11 cellular contexts compared by ENCODE assay signal in the genomic region with DNA sequence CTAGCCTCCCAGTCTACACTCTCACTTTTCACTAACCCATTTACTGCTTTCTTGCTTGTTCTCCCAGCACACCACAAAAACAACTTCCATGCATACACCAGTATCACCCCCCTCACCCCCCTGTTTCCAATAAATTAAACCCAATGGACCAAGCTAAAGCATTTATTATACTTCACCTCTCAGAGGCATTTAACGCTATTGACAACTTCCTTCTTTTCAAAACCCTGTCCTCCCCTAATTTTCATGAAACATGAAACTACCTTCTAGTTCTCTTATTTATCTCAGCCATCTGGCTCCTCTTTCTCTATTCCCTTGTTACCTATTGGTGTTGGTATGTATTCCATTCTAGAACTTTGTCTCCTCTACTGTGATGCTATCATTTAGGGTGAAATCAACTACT. TPM values are rescaled to one million over a fixed set of nuclear protein-coding genes. Genes with fewer than 3 reads are reported as not detected.
DNase-seq lines count a peak whose midpoint lies in the region; ATAC-seq, FAIRE-seq and TF ChIP-seq lines count a peak whose summit lies in the region.
"Had no signal": no experiment of that assay in that cellular context is flagged by ENCODE, and none has a peak within 500 bp of the region (broad histone marks: within the 10 kb centered on the region; RNA-seq: fewer than 3 reads in every experiment).

No MANE protein-coding gene starts in this region.

- CTCF ChIA-PET in H1 (lab: Charles Lee; ENCODE audit: partially characterized antibody), result interaction anchor here (0.6 to 1.5 kb wide), 3 partner anchors 25 to 1260 kb away, joined by 3 read pairs; no protein-coding TSS in a partner anchor

- H3K18ac ChIP-seq in H1 (ENCODE audit: extremely low read depth, low read length), result no peak overlapping the region

- H3K79me1 ChIP-seq in H1 (ENCODE audit: low read depth, low read length), result no peaks in the 10 kb centered on the region

- TF ChIP-seq RAD21 in H1 (IDR thresholded peaks at IDR 0.05 in 1 of 2, conservative IDR thresholded peaks at IDR 0.05 in 1 of 2; ENCODE audit: low read depth in 2 of 2, low read length in 2 of 2), result no peak

- H3K9me3 ChIP-seq in H1 (ENCODE audit: insufficient read depth in 2 of 2, low read depth in 1 of 2, low read length in 1 of 2), result no peaks in the 10 kb centered on the region

- H2AFZ ChIP-seq in H1 (ENCODE audit: low read length), result 0 out of 2 replicates have a peak overlapping the region, but pooled peaks have one; percentile 23

- H3K14ac ChIP-seq in H1 (ENCODE audit: insufficient read length), result no peak overlapping the region

- POLR2A ChIA-PET in H1 (lab: Charles Lee; ENCODE audit: partially characterized antibody), result no interaction called here

- H2AK5ac ChIP-seq in H1 (ENCODE audit: low read depth, low read length), result no peak overlapping the region

- no peaks in the 10 kb centered on the region for H3K79me2 ChIP-seq in H1 (ENCODE audit: control insufficient read depth in 1 of 2, insufficient read depth in 2 of 2, low read length in 2 of 2)

- no peaks in the 10 kb centered on the region for H4K20me1 ChIP-seq in H1 (replicated peaks in 1 of 2; ENCODE audit: control insufficient read depth in 1 of 2, insufficient read depth in 2 of 2, low read length in 2 of 2)

- TF ChIP-seq CTCF in H1 (IDR thresholded peaks at IDR 0.05; ENCODE audit: control extremely low read depth in 1 of 3, insufficient read depth in 1 of 3, low read depth in 1 of 3, low read length in 3 of 3), result no peak

- H3K4me2 ChIP-seq in H1 (ENCODE audit: insufficient read depth in 1 of 2, low read depth in 2 of 2, low read length in 2 of 2), result no peak overlapping the region

- no peak overlapping the region for H3K23ac ChIP-seq in H1 (ENCODE audit: insufficient read length)

- no peak for TF ChIP-seq POLR2A in H1 (IDR thresholded peaks at IDR 0.05; ENCODE audit: control extremely low read depth in 1 of 2, low read depth in 2 of 2, low read length in 2 of 2)

- H3K4ac ChIP-seq in H1 (replicated peaks; ENCODE audit: insufficient read length, low read depth, low read length), result no peak overlapping the region

- H2BK20ac ChIP-seq in H1 (ENCODE audit: low read length), result no peak overlapping the region

- H3K4me1 ChIP-seq in H1 (replicated peaks in 1 of 4; ENCODE audit: control insufficient read depth in 3 of 4, insufficient read depth in 4 of 4, low read length in 3 of 4), result 0 out of 7 replicates have a peak, but pooled peaks cover 0 to 3% (median 0%) of the 10 kb centered on the region in 4 experiments

- no peak overlapping the region for H3K4me3 ChIP-seq in H1 (ENCODE audit: extremely low read depth in 1 of 4, insufficient read depth in 2 of 4, low read depth in 3 of 4, low read length in 4 of 4)
- H3K4me3 ChIP-seq: lung had no signal

- H2BK5ac ChIP-seq in H1 (ENCODE audit: low read depth, low read length), result no peak overlapping the region

- peak; percentile 74 for FAIRE-seq in GM18507 (lab: Jason Lieb, UNC)
- no peak for FAIRE-seq in H1 (lab: Jason Lieb, UNC)

- H3K9ac ChIP-seq in H1 (replicated peaks in 1 of 4; ENCODE audit: extremely low read depth in 1 of 4, low read depth in 3 of 4, low read length in 3 of 4), result no peak overlapping the region

- H3K27ac ChIP-seq in H1 (ENCODE audit: low read depth, low read length), result no peak overlapping the region

- no peak overlapping the region for H2BK15ac ChIP-seq in H1 (ENCODE audit: low read length)

- TF ChIP-seq EP300 in H1 (IDR thresholded peaks at IDR 0.05; ENCODE audit: borderline replicate concordance in 1 of 2, low read depth in 2 of 2, low read length in 2 of 2), result no peak

- H4K8ac ChIP-seq in H1 (ENCODE audit: extremely low read depth, insufficient read depth, low read length), result no peak overlapping the region

- H3K27me3 ChIP-seq in H1 (replicated peaks in 1 of 4; ENCODE audit: control insufficient read depth in 3 of 4, extremely low read depth in 1 of 4, insufficient read depth in 3 of 4, low read length in 3 of 4), result no peaks in the 10 kb centered on the region

- no peak overlapping the region for H2BK12ac ChIP-seq in H1 (ENCODE audit: low read depth, low read length)

- H3K36me3 ChIP-seq in H1 (ENCODE audit: control insufficient read depth in 2 of 4, insufficient read depth in 4 of 4, low read length in 3 of 4), result no peaks in the 10 kb centered on the region

- H3K23me2 ChIP-seq in H1 (ENCODE audit: low read depth, low read length), result no peaks in the 10 kb centered on the region

- H4K91ac ChIP-seq in H1 (replicated peaks; ENCODE audit: insufficient read length, low read length), result no peak overlapping the region

- H4K5ac ChIP-seq in H1 (ENCODE audit: insufficient read length, low read depth, low read length), result no peak overlapping the region

- ATAC-seq in GM21528 (IDR thresholded peaks at IDR 0.05; ENCODE audit: low FRiP score, unreplicated experiment), result peak; percentile 43

- no peak overlapping the region for H2BK120ac ChIP-seq in H1 (replicated peaks; ENCODE audit: low read depth, low read length)

- WGBS in H1 (ENCODE audit: extremely low coverage in 1 of 2, insufficient coverage in 1 of 2, insufficient read length in 1 of 2, insufficient replicate concordance in 2 of 2, low coverage in 1 of 2, low lambda C conversion rate in 2 of 2, missing lambda C conversion rate in 1 of 2), 2 experiments, result 63% methylated on average over 1 of the region's 1 CpG; no CpG with 5 or more reads in 1 of the 2 experiments

- H3K56ac ChIP-seq in H1 (replicated peaks; ENCODE audit: insufficient read length, low read depth, low read length), result no peak overlapping the region

- no peak for DNase-seq in GM18507 (ENCODE audit: extremely low spot score, insufficient read length, low read depth)
- peak; percentile 86 for DNase-seq in NCI-H2171 treated with DMSO at 0.1 percent for 48 hours (lab: John Stamatoyannopoulos, UW)
- DNase-seq in H1 (ENCODE audit: low read depth in 1 of 2, low spot score in 2 of 2), result no peak
- no peak for DNase-seq in RKO (ENCODE audit: low spot score)
- DNase-seq in anterior cingulate cortex (lab: John Stamatoyannopoulos, UW), result no peak
- no peak for DNase-seq in 8988T
- no peak for DNase-seq in stimulated activated CD4-positive, alpha-beta T cell treated with anti-CD3 and anti-CD28 coated beads, Interleukin-2, amount 100 ng/mL, for 48 hours
- DNase-seq: NCI-H226 had no signal

TF ChIP-seq in H1, 55 proteins besides CTCF, POLR2A, EP300 and RAD21:
- TF ChIP-seq FOSL1 (IDR thresholded peaks at IDR 0.05; ENCODE audit: insufficient read depth, low read depth, low read length), result no peak
- no peak for TF ChIP-seq NANOG (IDR thresholded peaks at IDR 0.05; ENCODE audit: insufficient read depth, low read depth, low read length, poor library complexity, severe bottlenecking)
- no peak for TF ChIP-seq CBX8 (IDR thresholded peaks at IDR 0.05; ENCODE audit: borderline replicate concordance, low read depth, low read length)
- no peak for TF ChIP-seq KDM4A (IDR thresholded peaks at IDR 0.05; ENCODE audit: low read depth, low read length, severe bottlenecking)
- TF ChIP-seq HDAC6 (IDR thresholded peaks at IDR 0.05; ENCODE audit: low read depth, low read length), result no peak
- TF ChIP-seq GABPA (IDR thresholded peaks at IDR 0.05; ENCODE audit: borderline replicate concordance, insufficient read depth, low read length), result no peak
- no peak for TF ChIP-seq TAF1 (IDR thresholded peaks at IDR 0.05; ENCODE audit: low read depth, low read length)
- TF ChIP-seq HDAC2 (IDR thresholded peaks at IDR 0.05; ENCODE audit: borderline replicate concordance in 1 of 2, low read depth in 2 of 2, low read length in 2 of 2), result no peak
- TF ChIP-seq JUND (IDR thresholded peaks at IDR 0.05; ENCODE audit: low read length), result no peak
- TF ChIP-seq, protein P1, sequence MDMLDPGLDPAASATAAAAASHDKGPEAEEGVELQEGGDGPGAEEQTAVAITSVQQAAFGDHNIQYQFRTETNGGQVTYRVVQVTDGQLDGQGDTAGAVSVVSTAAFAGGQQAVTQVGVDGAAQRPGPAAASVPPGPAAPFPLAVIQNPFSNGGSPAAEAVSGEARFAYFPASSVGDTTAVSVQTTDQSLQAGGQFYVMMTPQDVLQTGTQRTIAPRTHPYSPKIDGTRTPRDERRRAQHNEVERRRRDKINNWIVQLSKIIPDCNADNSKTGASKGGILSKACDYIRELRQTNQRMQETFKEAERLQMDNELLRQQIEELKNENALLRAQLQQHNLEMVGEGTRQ (IDR thresholded peaks at IDR 0.05; ENCODE audit: low read length), result no peak
- no peak for TF ChIP-seq ATF2 (IDR thresholded peaks at IDR 0.05; ENCODE audit: low read length)
- TF ChIP-seq POLR2AphosphoS5 (IDR thresholded peaks at IDR 0.05; ENCODE audit: low read depth, low read length), result no peak
- TF ChIP-seq SRF (IDR thresholded peaks at IDR 0.05; ENCODE audit: low read depth, low read length), result no peak
- no peak for TF ChIP-seq TCF12 (IDR thresholded peaks at IDR 0.05; ENCODE audit: low read depth, low read length)
- no peak for TF ChIP-seq BCL11A (IDR thresholded peaks at IDR 0.05; ENCODE audit: low read depth in 2 of 2, low read length in 2 of 2)

RNA-seq across cellular contexts. Expression of gene PTPRC, which starts 32.3 kb away (rescaled TPM):
- not detected in 2 replicates for total RNA-seq in H1 (2021; fragmentation: NEBNext Ultra II Directional; extraction: Animal tissue kit (Norgen Biotek cat#: 25700))
- 0.05 TPM in 1 of 2 replicates, not detected in the other for polyA plus RNA-seq in H1 (2011; rRNA removed)
- 0.09 TPM for polyA plus RNA-seq in H1 (2011; cell fraction: cytosol; rRNA removed)
- not detected for polyA plus RNA-seq in H1 (2011; cell fraction: nucleus; rRNA removed)
- 0.10 TPM in 1 of 4 replicates, not detected in the others for polyA plus RNA-seq in H1 (2012, experiment 1 of 2)
- polyA plus RNA-seq in H1 (2012, experiment 2 of 2), result not detected
- 0.08 TPM for polyA plus RNA-seq in H1 (2013, experiment 1 of 2)
- polyA plus RNA-seq in H1 (2013, experiment 2 of 2), result 0.09 TPM
- not detected in 2 replicates for polyA minus RNA-seq in H1 (2011; rRNA and poly(A)+ RNA removed)
- not detected for polyA minus RNA-seq in H1 (2011; cell fraction: cytosol; rRNA and poly(A)+ RNA removed)
- polyA minus RNA-seq in H1 (2011; cell fraction: nucleus; rRNA and poly(A)+ RNA removed), result not detected
- total RNA-seq: epithelial cell of proximal tubule had no signal
